16 cellular contexts compared by ENCODE assay signal in the genomic region with DNA sequence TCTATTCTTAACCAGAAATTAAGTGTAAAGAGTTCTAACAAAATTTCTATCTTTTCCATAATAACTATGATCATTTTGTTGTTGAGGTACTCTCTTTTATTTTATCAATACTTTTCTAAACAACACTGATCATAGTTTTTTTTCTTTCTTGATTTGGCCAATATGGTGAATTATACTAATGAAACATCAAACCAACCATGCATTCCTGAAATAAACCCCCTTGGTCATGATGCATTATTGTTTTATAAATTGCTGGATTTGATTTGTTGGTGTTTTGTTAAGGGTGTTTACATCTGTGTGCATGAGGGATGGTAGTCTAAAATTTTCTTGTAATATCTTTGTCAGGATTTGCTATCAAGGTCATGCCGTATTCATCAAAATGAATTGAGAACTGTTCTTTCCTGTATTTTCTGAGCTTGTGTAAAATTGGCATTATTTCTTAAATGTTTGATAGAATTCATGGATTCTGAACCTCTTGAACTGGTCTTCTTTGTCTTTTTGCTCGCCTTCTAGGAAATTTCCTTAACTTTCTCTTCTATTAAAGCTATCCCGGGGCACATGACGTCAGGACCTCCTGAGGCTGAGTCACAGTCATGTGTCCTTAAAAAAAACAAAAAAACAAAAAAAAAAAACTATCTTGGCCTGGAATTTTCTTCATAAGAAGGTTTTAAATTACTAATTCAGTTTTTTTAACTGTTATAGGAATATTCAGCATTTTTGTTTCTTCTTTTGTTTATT. TPM values are rescaled to one million over a fixed set of nuclear protein-coding genes. Genes with fewer than 3 reads are reported as not detected.
DNase-seq lines count a peak whose midpoint lies in the region; TF ChIP-seq lines count a peak whose summit lies in the region.
"Had no signal": no experiment of that assay in that cellular context is flagged by ENCODE, and none has a peak within 500 bp of the region (broad histone marks: within the 10 kb centered on the region; RNA-seq: fewer than 3 reads in every experiment).

No MANE protein-coding gene starts in this region.

- TF ChIP-seq CTCF in choroid plexus epithelial cell (conservative IDR thresholded peaks at IDR 0.05; ENCODE audit: low read depth, low read length) = no peak
- no peak for TF ChIP-seq CTCF in thyroid gland (IDR thresholded peaks at IDR 0.05)

- peak overlapping the region; percentile 33 for H3K27ac Mint-ChIP-seq in activated naive CD4-positive, alpha-beta T cell treated with anti-CD3 and anti-CD28 coated beads, Interleukin-2, amount 50 U/mL, for 24 hours

- H3K9me3 ChIP-seq in subcutaneous abdominal adipose tissue (ENCODE audit: control insufficient read depth in 5 of 5, low read length in 5 of 5) = peaks cover 0 to 4% (median 0%) of the 10 kb centered on the region in 5 donors
- no peaks in the 10 kb centered on the region for H3K9me3 ChIP-seq in thyroid gland

- DNase-seq in activated naive CD4-positive, alpha-beta T cell treated with Interleukin-2 at 50 U/mL for 16 hours = no peak
- DNase-seq in LHCN-M2 (ENCODE audit: low read depth) (peak; percentile 62), choroid plexus epithelial cell (ENCODE audit: low read depth) (peak; percentile 53), amygdala (lab: John Stamatoyannopoulos, UW) (no peak), thyroid gland (no peak)
- DNase-seq in stimulated activated CD4-positive, alpha-beta T cell treated with anti-CD3 and anti-CD28 coated beads, Interleukin-2, amount 100 ng/mL, for 24 hours = no peak
- DNase-seq: activated naive CD8-positive, alpha-beta T cell treated with anti-CD3 and anti-CD28 coated beads, Interleukin-2, amount 50 U/mL, for 24 hours; activated T-cell treated with anti-CD3 and anti-CD28 coated beads, Interleukin-2, amount 50 U/mL, for 1 hour; CD4-positive, alpha-beta memory T cell; kidney glomerular epithelial cell; naive thymus-derived CD4-positive, alpha-beta T cell; NCI-H2081; NCI-H510A; posterior cingulate gyrus had no signal

- intact Hi-C loops in thyroid gland (cut with DNase I) = no loop called here

- H3K36me3 ChIP-seq in subcutaneous abdominal adipose tissue (ENCODE audit: control insufficient read depth in 5 of 5, insufficient read depth in 5 of 5, low read length in 5 of 5) (no peaks in the 10 kb centered on the region), thyroid gland (no peaks in the 10 kb centered on the region)

- no peak overlapping the region for H3K4me3 Mint-ChIP-seq in activated naive CD4-positive, alpha-beta T cell treated with anti-CD3 and anti-CD28 coated beads, Interleukin-2, amount 50 U/mL, for 24 hours
- H3K4me3 Mint-ChIP-seq: activated naive CD8-positive, alpha-beta T cell treated with anti-CD3 and anti-CD28 coated beads, Interleukin-2, amount 50 U/mL, for 24 hours; naive thymus-derived CD4-positive, alpha-beta T cell had no signal

- H3K9ac ChIP-seq in subcutaneous abdominal adipose tissue (ENCODE audit: low read length in 5 of 5) = no peak overlapping the region

- H3K4me1 ChIP-seq in subcutaneous abdominal adipose tissue (ENCODE audit: control insufficient read depth in 5 of 5, insufficient read depth in 5 of 5, low read length in 5 of 5) (peaks cover 1 to 29% (median 25%) of the 10 kb centered on the region in 5 donors), thyroid gland (peaks cover 22% of the 10 kb centered on the region in 2 donors)

- H3K4me3 ChIP-seq in choroid plexus epithelial cell (ENCODE audit: low read depth, low read length) (no peak overlapping the region), subcutaneous abdominal adipose tissue (ENCODE audit: low read depth in 1 of 5, low read length in 5 of 5) (no peak overlapping the region), thyroid gland (replicated peaks in 1 of 3) (no peak overlapping the region)

- H3K9me3 Mint-ChIP-seq in activated naive CD4-positive, alpha-beta T cell treated with anti-CD3 and anti-CD28 coated beads, Interleukin-2, amount 50 U/mL, for 24 hours = peaks cover 5% of the 10 kb centered on the region

- H3K27ac ChIP-seq in subcutaneous abdominal adipose tissue (ENCODE audit: low read depth, low read length) (peak overlapping the region; percentile 19), thyroid gland (no peak overlapping the region)

- no peak for TF ChIP-seq POLR2A in thyroid gland (IDR thresholded peaks at IDR 0.05)

- H3K4me1 Mint-ChIP-seq in activated naive CD4-positive, alpha-beta T cell treated with anti-CD3 and anti-CD28 coated beads, Interleukin-2, amount 50 U/mL, for 24 hours = peaks cover 47% of the 10 kb centered on the region

- H3K36me3 Mint-ChIP-seq in activated naive CD4-positive, alpha-beta T cell treated with anti-CD3 and anti-CD28 coated beads, Interleukin-2, amount 50 U/mL, for 24 hours = peaks cover 1% of the 10 kb centered on the region

- no peaks in the 10 kb centered on the region for H3K27me3 Mint-ChIP-seq in activated naive CD4-positive, alpha-beta T cell treated with anti-CD3 and anti-CD28 coated beads, Interleukin-2, amount 50 U/mL, for 24 hours
- H3K27me3 Mint-ChIP-seq: CD4-positive, alpha-beta memory T cell; naive thymus-derived CD4-positive, alpha-beta T cell had no signal

- WGBS in thyroid gland, 2 donors = 84 to 88% methylated on average over 4 of the region's 4 CpGs

- H3K27me3 ChIP-seq in subcutaneous abdominal adipose tissue (ENCODE audit: control insufficient read depth in 5 of 5, insufficient read depth in 4 of 5, low read length in 5 of 5) = no peaks in the 10 kb centered on the region
- H3K27me3 ChIP-seq in thyroid gland = no peaks in the 10 kb centered on the region

RNA-seq across cellular contexts. Expression of gene TRIM25, which starts 3.9 kb away (rescaled TPM):
- 17.1 and 22.8 TPM in 2 replicates for total RNA-seq in LHCN-M2 (2014; rRNA removed)
- 28.0 TPM for polyA plus RNA-seq in LHCN-M2 (2012)
- 10 to 100 TPM; 23.9 to 41.8 (median 32.7) TPM for total RNA-seq in thyroid gland

RNA-seq across cellular contexts. Expression of gene COIL, which starts 43.1 kb away (rescaled TPM):
- 18.9 and 22.6 TPM in 2 replicates for total RNA-seq in LHCN-M2 (2014; rRNA removed)
- polyA plus RNA-seq in LHCN-M2 (2012) = 9.4 TPM
- total RNA-seq in thyroid gland = 10 to 100 TPM; 13.2 to 18.3 (median 17.5) TPM

Comparison
In these comparisons a context has a peak if more than half of its experiments do, and no peak if none do; other contexts are left out.
1. DNase-seq: peak in LHCN-M2 (single experiment) and choroid plexus epithelial cell (single experiment); none in activated naive CD4-positive, alpha-beta T cell treated with Interleukin-2 at 50 U/mL for 16 hours (single experiment), amygdala (0 of 56), thyroid gland (0 of 2) and stimulated activated CD4-positive, alpha-beta T cell treated with anti-CD3 and anti-CD28 coated beads, Interleukin-2, amount 100 ng/mL, for 24 hours (0 of 2).